1 cellular context compared by ENCODE assay signal in genomic region chr2:171210864-171211431, GRCh38.
TF ChIP-seq lines count a peak whose summit lies in the region.

No MANE protein-coding gene starts in this region.

TF ChIP-seq in H1, 55 proteins besides CTCF, POLR2A, EP300 and RAD21 (continued from another document):
- no peak for TF ChIP-seq CHD7 (IDR thresholded peaks at IDR 0.05; ENCODE audit: insufficient replicate concordance, low read length)
- TF ChIP-seq ATF3 (IDR thresholded peaks at IDR 0.05; ENCODE audit: insufficient read depth, low read depth, low read length), result no peak
- TF ChIP-seq SIN3A (conservative IDR thresholded peaks at IDR 0.05 in 1 of 2, IDR thresholded peaks at IDR 0.05 in 1 of 2; ENCODE audit: low read depth in 1 of 2, low read length in 2 of 2), result no peak
- TF ChIP-seq POLR2AphosphoS5 (IDR thresholded peaks at IDR 0.05; ENCODE audit: low read depth, low read length), result no peak
- no peak for TF ChIP-seq JUND (IDR thresholded peaks at IDR 0.05; ENCODE audit: low read length)
- no peak for TF ChIP-seq TBP (IDR thresholded peaks at IDR 0.05; ENCODE audit: low read depth, low read length)
- TF ChIP-seq RNF2 (IDR thresholded peaks at IDR 0.05; ENCODE audit: borderline replicate concordance, low read depth, low read length, missing control alignments, poor library complexity, severe bottlenecking), result no peak
